29 cellular contexts compared by ENCODE assay signal in the genomic region with DNA sequence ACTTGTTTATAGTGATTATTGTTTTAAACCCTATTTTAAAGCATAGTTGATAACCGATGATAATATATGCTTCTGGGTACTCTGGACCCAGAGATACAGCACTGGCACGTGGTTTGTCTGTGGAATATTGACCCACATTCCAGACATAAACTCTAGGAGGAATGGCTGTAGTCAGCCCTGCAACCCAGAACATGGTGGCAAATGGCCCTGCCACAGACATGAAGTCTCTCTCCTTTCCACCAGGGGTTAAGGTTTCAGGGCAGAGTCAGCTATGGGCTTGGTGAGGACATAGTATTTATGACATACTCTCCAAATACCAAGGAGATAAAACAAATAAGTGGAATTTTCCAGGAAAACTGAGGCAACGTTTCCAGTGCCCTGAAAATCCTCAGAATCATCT.
"Had no signal": no experiment of that assay in that cellular context is flagged by ENCODE, and none has a peak within 500 bp of the region (broad histone marks: within the 10 kb centered on the region; RNA-seq: fewer than 3 reads in every experiment).

No MANE protein-coding gene starts in this region.

- H3K4me1 Mint-ChIP-seq: activated B cell treated with CpG ODN at 0.5 μM for 24 hours, nephron, T-cell had no signal

- H3K4me3 ChIP-seq: body of pancreas, colonic mucosa, heart left ventricle, lung, mucosa of descending colon, ovary, stomach, thyroid gland, upper lobe of left lung, vagina had no signal

- H3K9me3 Mint-ChIP-seq: activated B cell treated with CpG ODN at 0.5 μM for 24 hours; activated CD8-positive, alpha-beta T cell treated with anti-CD3 and anti-CD28 coated beads for 36 hours; activated naive CD4-positive, alpha-beta T cell treated with anti-CD3 and anti-CD28 coated beads, Interleukin-2, amount 50 U/mL, for 72 hours; activated T-helper 2 cell treated with anti-CD3 and anti-CD28 coated beads, Interferon-gamma antibody, Interleukin-2, Interleukin-4, amounts not matched to agents 10 μg/mL and 5 μg/mL and 100 μg/mL, durations not matched to agents 14 hours and 24 hours and 36 hours; nephron; stimulated activated naive B cell treated with anti-CD40 and anti-IgM and Interleukin-4, amounts not matched to agents 10 μg/mL and 1 μg/mL and 100 μg/mL, for 72 hours; T-cell; T-helper 2 cell treated with Interferon-gamma antibody and Interleukin-4, amounts not matched to agents 5 μg/mL and 100 μg/mL, for 36 hours had no signal

- H3K36me3 ChIP-seq: colonic mucosa, heart left ventricle, neutrophil, ovary, stomach, thyroid gland, upper lobe of left lung, vagina had no signal

- H3K4me1 ChIP-seq: body of pancreas, colonic mucosa, stomach, thyroid gland, upper lobe of left lung had no signal

- H3K27me3 ChIP-seq: body of pancreas, colonic mucosa, heart left ventricle, neutrophil, ovary, stomach, thyroid gland, upper lobe of left lung, vagina had no signal

- H3K9me3 ChIP-seq: body of pancreas, colonic mucosa, mucosa of descending colon, neutrophil, ovary, stomach, thyroid gland, upper lobe of left lung, vagina had no signal

- DNase-seq: activated B cell treated with CpG ODN at 0.5 μM for 24 hours; activated CD4-positive, alpha-beta T cell treated with anti-CD3 and anti-CD28 coated beads, Interleukin-2, amount 50 U/mL, for 1 hour; activated CD8-positive, alpha-beta memory T cell treated with anti-CD3 and anti-CD28 coated beads, Interleukin-2, amount 10 ng/mL, durations not matched to agents 7 days and 5 days; activated CD8-positive, alpha-beta T cell treated with anti-CD3 and anti-CD28 coated beads for 36 hours; activated T-cell treated with anti-CD3 and anti-CD28 coated beads, Interleukin-2, amount 50 U/mL, for 48 hours; aorta; body of pancreas; colonic mucosa; effector CD8-positive, alpha-beta T cell; heart left ventricle; mucosa of descending colon; ovary; stimulated activated CD4-positive, alpha-beta T cell treated with anti-CD3 and anti-CD28 coated beads, Interleukin-15, amount 100 ng/mL, for 24 hours; stimulated activated CD4-positive, alpha-beta T cell treated with anti-CD3 and anti-CD28 coated beads, Interleukin-2, amount 100 ng/mL, for 24 hours; stimulated activated naive B cell treated with anti-CD40 and anti-IgM and Interleukin-4, amounts not matched to agents 10 μg/mL and 1 μg/mL and 100 μg/mL, for 72 hours; stomach; T-cell; thyroid gland; upper lobe of left lung had no signal

- H3K4me3 Mint-ChIP-seq: activated B cell treated with CpG ODN at 0.5 μM for 24 hours; activated CD8-positive, alpha-beta memory T cell treated with anti-CD3 and anti-CD28 coated beads, Interleukin-2, amount 10 ng/mL, durations not matched to agents 7 days and 5 days; activated CD8-positive, alpha-beta T cell treated with anti-CD3 and anti-CD28 coated beads for 36 hours; nephron; stimulated activated naive B cell treated with anti-CD40 and anti-IgM and Interleukin-4, amounts not matched to agents 10 μg/mL and 1 μg/mL and 100 μg/mL, for 72 hours; T-cell; T-helper 2 cell treated with Interferon-gamma antibody and Interleukin-4, amounts not matched to agents 5 μg/mL and 100 μg/mL, for 36 hours had no signal

- H3K27ac Mint-ChIP-seq: activated B cell treated with CpG ODN at 0.5 μM for 24 hours; activated CD8-positive, alpha-beta memory T cell treated with anti-CD3 and anti-CD28 coated beads, Interleukin-2, amount 10 ng/mL, durations not matched to agents 7 days and 5 days; activated CD8-positive, alpha-beta T cell treated with anti-CD3 and anti-CD28 coated beads for 36 hours; activated naive CD4-positive, alpha-beta T cell treated with anti-CD3 and anti-CD28 coated beads, Interleukin-2, amount 50 U/mL, for 72 hours; activated T-helper 2 cell treated with anti-CD3 and anti-CD28 coated beads, Interferon-gamma antibody, Interleukin-2, Interleukin-4, amounts not matched to agents 10 μg/mL and 5 μg/mL and 100 μg/mL, durations not matched to agents 14 hours and 24 hours and 36 hours; nephron; progenitor cell of endocrine pancreas; stimulated activated naive B cell treated with anti-CD40 and anti-IgM and Interleukin-4, amounts not matched to agents 10 μg/mL and 1 μg/mL and 100 μg/mL, for 72 hours; T-cell; T-helper 2 cell treated with Interferon-gamma antibody and Interleukin-4, amounts not matched to agents 5 μg/mL and 100 μg/mL, for 36 hours had no signal

- H3K36me3 Mint-ChIP-seq: activated CD8-positive, alpha-beta memory T cell treated with anti-CD3 and anti-CD28 coated beads, Interleukin-2, amount 10 ng/mL, durations not matched to agents 7 days and 5 days; activated naive CD4-positive, alpha-beta T cell treated with anti-CD3 and anti-CD28 coated beads, Interleukin-2, amount 50 U/mL, for 72 hours; stimulated activated naive B cell treated with anti-CD40 and anti-IgM and Interleukin-4, amounts not matched to agents 10 μg/mL and 1 μg/mL and 100 μg/mL, for 72 hours; T-cell had no signal

- H3K27ac ChIP-seq: body of pancreas, colonic mucosa, heart left ventricle, neutrophil, ovary, stomach, thyroid gland, upper lobe of left lung, vagina had no signal

- ATAC-seq: activated CD8-positive, alpha-beta memory T cell treated with anti-CD3 and anti-CD28 coated beads, Interleukin-2, amount 10 ng/mL, durations not matched to agents 7 days and 5 days; activated CD8-positive, alpha-beta T cell treated with anti-CD3 and anti-CD28 coated beads for 36 hours; activated naive CD4-positive, alpha-beta T cell treated with anti-CD3 and anti-CD28 coated beads, Interleukin-2, amount 50 U/mL, for 72 hours; body of pancreas; heart left ventricle; left lobe of liver; mucosa of descending colon; sciatic nerve; stimulated activated naive B cell treated with anti-CD40 and anti-IgM and Interleukin-4, amounts not matched to agents 10 μg/mL and 1 μg/mL and 100 μg/mL, for 72 hours; T-cell had no signal

- H3K27me3 Mint-ChIP-seq: progenitor cell of endocrine pancreas had no signal
